ENCODE assay signal across 8 cellular contexts in genomic region chr2:28869494-28870145, GRCh38. TPM values are rescaled to one million over a fixed set of nuclear protein-coding genes. Genes with fewer than 3 reads are reported as not detected.
DNase-seq lines count a peak whose midpoint lies in the region; ATAC-seq, FAIRE-seq and TF ChIP-seq lines count a peak whose summit lies in the region.

No MANE protein-coding gene starts in this region.

- no peak for FAIRE-seq in GM19239 (lab: Jason Lieb, UNC)

- intact Hi-C loops in sciatic nerve (cut with DNase I), result no loop called here

- peaks cover 12% of the 10 kb centered on the region for H3K4me1 ChIP-seq in cardiac muscle cell (ENCODE audit: low read depth)

- peak; percentile 1 for DNase-seq in EL
- DNase-seq in GM20000 (ENCODE audit: low spot score), result peak; percentile 23
- DNase-seq in HPDE6-E6E7 (ENCODE audit: extremely low spot score), result peak; percentile 20
- DNase-seq in activated T-cell treated with anti-CD3 and anti-CD28 coated beads, Interleukin-2, amount 50 U/mL, for 24 hours, result no peak
- DNase-seq in cardiac muscle cell (ENCODE audit: low read depth in 1 of 2, low spot score in 1 of 2), result peak in 1 of 2 donors; percentile 52
- no peak for DNase-seq in sciatic nerve (ENCODE audit: low spot score)
- no peak for DNase-seq in GM19239 (ENCODE audit: insufficient read length, low spot score)

- no peaks in the 10 kb centered on the region for H3K36me3 ChIP-seq in cardiac muscle cell

- H3K36me3 Mint-ChIP-seq in activated T-cell treated with anti-CD3 and anti-CD28 coated beads, Interleukin-2, amount 50 U/mL, for 24 hours (ENCODE audit: low read depth), result peaks cover 50% of the 10 kb centered on the region

- H3K27me3 ChIP-seq in cardiac muscle cell, result peaks cover 12% of the 10 kb centered on the region

- H3K9me3 ChIP-seq in cardiac muscle cell (ENCODE audit: low read depth), result no peaks in the 10 kb centered on the region

- TF ChIP-seq CTCF in GM20000 (IDR thresholded peaks at IDR 0.05; ENCODE audit: extremely low read depth, missing control alignments) (no peak), cardiac muscle cell (IDR thresholded peaks at IDR 0.05; ENCODE audit: low read depth, low read length) (no peak)

- H3K4me3 Mint-ChIP-seq in activated T-cell treated with anti-CD3 and anti-CD28 coated beads, Interleukin-2, amount 50 U/mL, for 24 hours, result peak overlapping the region; percentile 99

- no peaks in the 10 kb centered on the region for H3K9me3 Mint-ChIP-seq in activated T-cell treated with anti-CD3 and anti-CD28 coated beads, Interleukin-2, amount 50 U/mL, for 24 hours

- H3K4me1 Mint-ChIP-seq in activated T-cell treated with anti-CD3 and anti-CD28 coated beads, Interleukin-2, amount 50 U/mL, for 24 hours (ENCODE audit: low read depth), result peaks cover 42% of the 10 kb centered on the region

- H3K27me3 Mint-ChIP-seq in activated T-cell treated with anti-CD3 and anti-CD28 coated beads, Interleukin-2, amount 50 U/mL, for 24 hours, result no peaks in the 10 kb centered on the region

- peak overlapping the region; percentile 79 for H3K4me3 ChIP-seq in cardiac muscle cell

- peak overlapping the region; percentile 74 for H3K27ac ChIP-seq in cardiac muscle cell

- peak; percentile 48 for ATAC-seq in sciatic nerve
- no peak for ATAC-seq in HG02885 (IDR thresholded peaks at IDR 0.05; ENCODE audit: poor library complexity, unreplicated experiment)

- H3K27ac Mint-ChIP-seq in activated T-cell treated with anti-CD3 and anti-CD28 coated beads, Interleukin-2, amount 50 U/mL, for 24 hours, result peak overlapping the region; percentile 98

RNA-seq across cellular contexts. Expression of gene TRMT61B, which starts 0.5 kb away (rescaled TPM):
- total RNA-seq in cardiac muscle cell (6.3 and 9.3 TPM in 2 replicates), sciatic nerve (14.0 TPM)
- 18.7 and 18.8 TPM in 2 replicates for polyA plus RNA-seq in cardiac muscle cell

RNA-seq across cellular contexts. Expression of gene WDR43, which starts 24.8 kb away (rescaled TPM):
- total RNA-seq in cardiac muscle cell (34.1 and 52.8 TPM in 2 replicates), sciatic nerve (47.9 TPM)
- 16.9 and 29.8 TPM in 2 replicates for polyA plus RNA-seq in cardiac muscle cell

RNA-seq across cellular contexts. Expression of gene SPDYA, which starts 59.0 kb away (rescaled TPM):
- total RNA-seq in cardiac muscle cell (0.21 and 1.4 TPM in 2 replicates), sciatic nerve (3.3 TPM)
- 1.3 and 2.1 TPM in 2 replicates for polyA plus RNA-seq in cardiac muscle cell

Comparison
In these comparisons a context has a peak if more than half of its experiments do, and no peak if none do; other contexts are left out.
1. DNase-seq: peak in EL (single experiment), GM20000 (single experiment) and HPDE6-E6E7 (single experiment); none in activated T-cell treated with anti-CD3 and anti-CD28 coated beads, Interleukin-2, amount 50 U/mL, for 24 hours (single experiment), sciatic nerve (single experiment) and GM19239 (single experiment).